In genomic region chr5:136269978-136270377, GRCh38 we compare ENCODE assay signal across 25 cellular contexts.
"Had no signal": no experiment of that assay in that cellular context is flagged by ENCODE, and none has a peak within 500 bp of the region (broad histone marks: within the 10 kb centered on the region; RNA-seq: fewer than 3 reads in every experiment).

No MANE protein-coding gene starts in this region.

- H3K4me3 ChIP-seq: breast epithelium, colonic mucosa, SK-N-MC had no signal

- ATAC-seq: activated CD4-positive, alpha-beta T cell treated with anti-CD3 and anti-CD28 coated beads for 36 hours; Panc1; Right ventricle myocardium inferior had no signal

- DNase-seq: activated CD4-positive, alpha-beta memory T cell treated with anti-CD3 and anti-CD28 coated beads, Interleukin-2, amount 10 ng/mL, durations not matched to agents 7 days and 5 days; activated CD4-positive, alpha-beta T cell treated with anti-CD3 and anti-CD28 coated beads for 36 hours; activated CD4-positive, alpha-beta T cell treated with anti-CD3 and anti-CD28 coated beads, Interleukin-2, amount 50 U/mL, for 1 hour; activated effector memory CD4-positive, alpha-beta T cell treated with Interleukin-2 at 50 U/mL for 16 hours; activated naive CD4-positive, alpha-beta T cell; activated T-cell treated with anti-CD3 and anti-CD28 coated beads, Interleukin-2, amount 50 U/mL, for 1 hour; aorta; caudate nucleus; colonic mucosa; NCI-H1092; NCI-H1417; NCI-H1694; NCI-H2029; NCI-H2107; NCI-H345; NCI-H510A; NCI-H526 treated with DMSO at 0.1 percent for 48 hours; NK-92 treated with Interleukin-12 subunit alpha and Interleukin-12 subunit beta, amount 100 ng/mL, for 24 hours; OCI-M1; RPMI8226; T-helper 1 cell had no signal
